ENCODE assay signal across 18 cellular contexts in the genomic region with DNA sequence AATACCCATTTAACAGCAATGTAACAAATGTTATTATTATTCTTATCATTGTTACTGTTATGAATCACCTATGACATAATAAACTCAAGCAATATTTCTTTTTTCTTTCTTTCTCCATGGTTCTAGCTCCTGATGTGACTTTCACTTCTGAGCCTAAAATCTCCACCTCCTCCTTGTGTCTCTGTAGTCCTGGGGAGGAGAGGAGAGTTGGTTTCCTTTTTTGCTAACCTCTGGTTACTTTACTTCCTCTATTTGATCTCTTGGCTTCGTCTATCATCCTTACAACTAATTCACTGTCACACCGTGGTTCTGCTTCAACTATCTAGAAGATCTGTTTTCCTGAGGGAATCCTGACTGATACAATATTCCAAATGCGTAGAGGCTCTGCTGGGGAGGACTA.
"Had no signal": no experiment of that assay in that cellular context is flagged by ENCODE, and none has a peak within 500 bp of the region (broad histone marks: within the 10 kb centered on the region; RNA-seq: fewer than 3 reads in every experiment).

No MANE protein-coding gene starts in this region.

- H3K27me3 ChIP-seq: brain microvascular endothelial cell, hepatocyte, tibial nerve, vagina had no signal

- H3K4me3 ChIP-seq: gastroesophageal sphincter, hepatocyte, psoas muscle, spleen, tibial nerve, vagina had no signal

- H3K36me3 ChIP-seq: brain microvascular endothelial cell, gastroesophageal sphincter, spleen, tibial nerve, vagina had no signal

- H2AFZ ChIP-seq: hepatocyte had no signal

- H3K9me3 Mint-ChIP-seq: activated naive CD4-positive, alpha-beta T cell treated with anti-CD3 and anti-CD28 coated beads, Interleukin-2, amount 50 U/mL, for 72 hours; nephron progenitor cell had no signal

- H3K27ac ChIP-seq: brain microvascular endothelial cell, gastroesophageal sphincter, hepatocyte, psoas muscle, spleen, tibial nerve, vagina had no signal

- H3K27me3 Mint-ChIP-seq: stimulated activated naive B cell treated with anti-CD40 and anti-IgM and Interleukin-4, amounts not matched to agents 10 μg/mL and 1 μg/mL and 100 μg/mL, for 72 hours had no signal

- DNase-seq: activated CD4-positive, CD25-positive, alpha-beta regulatory T cell treated with anti-CD3 and anti-CD28 coated beads, Interleukin-2, amount 50 U/mL, for 72 hours; activated CD8-positive, alpha-beta memory T cell treated with anti-CD3 and anti-CD28 coated beads for 24 hours; brain microvascular endothelial cell; cerebellar nuclear complex; dermis blood vessel endothelial cell; left ventricle myocardium superior; mesenchymal stem cell; nephron progenitor cell; psoas muscle; spleen; stimulated activated CD4-positive, alpha-beta T cell treated with anti-CD3 and anti-CD28 coated beads, Interleukin-1b, Interleukin-23, amount 100 ng/mL, for 48 hours; stimulated activated naive B cell treated with anti-CD40 and anti-IgM and Interleukin-4, amounts not matched to agents 10 μg/mL and 1 μg/mL and 100 μg/mL, for 72 hours had no signal

- H3K4me1 ChIP-seq: gastroesophageal sphincter, psoas muscle, tibial nerve, vagina had no signal

- H3K79me2 ChIP-seq: hepatocyte had no signal

- ATAC-seq: activated naive CD4-positive, alpha-beta T cell treated with anti-CD3 and anti-CD28 coated beads, Interleukin-2, amount 50 U/mL, for 72 hours; gastroesophageal sphincter; left ventricle myocardium superior; psoas muscle; sciatic nerve had no signal

- H3K9me3 ChIP-seq: gastroesophageal sphincter, psoas muscle, vagina had no signal

- H3K4me2 ChIP-seq: hepatocyte had no signal

- H3K4me1 Mint-ChIP-seq: nephron progenitor cell had no signal

- H3K27ac Mint-ChIP-seq: activated naive CD4-positive, alpha-beta T cell treated with anti-CD3 and anti-CD28 coated beads, Interleukin-2, amount 50 U/mL, for 72 hours; nephron progenitor cell; stimulated activated naive B cell treated with anti-CD40 and anti-IgM and Interleukin-4, amounts not matched to agents 10 μg/mL and 1 μg/mL and 100 μg/mL, for 72 hours had no signal

- H3K4me3 Mint-ChIP-seq: nephron progenitor cell; stimulated activated naive B cell treated with anti-CD40 and anti-IgM and Interleukin-4, amounts not matched to agents 10 μg/mL and 1 μg/mL and 100 μg/mL, for 72 hours had no signal

- H3K36me3 Mint-ChIP-seq: activated naive CD4-positive, alpha-beta T cell treated with anti-CD3 and anti-CD28 coated beads, Interleukin-2, amount 50 U/mL, for 72 hours had no signal
